ENCODE assay signal across 9 cellular contexts in genomic region chr1:166884040-166884642, GRCh38. TPM values are rescaled to one million over a fixed set of nuclear protein-coding genes. Genes with fewer than 3 reads are reported as not detected.
A peak's percentile ranks its signal among the peaks of the same experiment; 100 is the strongest.
DNase-seq lines count a peak whose midpoint lies in the region; ATAC-seq, FAIRE-seq and TF ChIP-seq lines count a peak whose summit lies in the region.
"Had no signal": no experiment of that assay in that cellular context is flagged by ENCODE, and none has a peak within 500 bp of the region (broad histone marks: within the 10 kb centered on the region; RNA-seq: fewer than 3 reads in every experiment).

No MANE protein-coding gene starts in this region.

- DNase-seq in BE2C (no peak), activated B cell treated with CpG ODN at 0.5 μM for 24 hours (peak; percentile 19), medulla oblongata (ENCODE audit: extremely low spot score) (peak; percentile 57), stomach (peak; percentile 54), RCC 7860 (ENCODE audit: low spot score) (no peak), NCI-H1436 treated with DMSO at 0.1 percent for 48 hours (lab: John Stamatoyannopoulos, UW) (no peak)
- DNase-seq in effector memory CD8-positive, alpha-beta T cell = peak in 2 of 3 experiments; percentile 7 to 10

- TF ChIP-seq POLR2A in stomach (IDR thresholded peaks at IDR 0.05) = no peak

- no peak for TF ChIP-seq EP300 in stomach (IDR thresholded peaks at IDR 0.05)

- no peaks in the 10 kb centered on the region for H3K36me3 Mint-ChIP-seq in activated B cell treated with CpG ODN at 0.5 μM for 24 hours (ENCODE audit: low read depth)
- H3K36me3 Mint-ChIP-seq in effector memory CD8-positive, alpha-beta T cell (ENCODE audit: insufficient read depth) = no peaks in the 10 kb centered on the region
- H3K36me3 Mint-ChIP-seq: activated naive CD8-positive, alpha-beta T cell had no signal

- H3K36me3 ChIP-seq in BE2C = no peaks in the 10 kb centered on the region
- no peaks in the 10 kb centered on the region for H3K36me3 ChIP-seq in stomach

- no peak overlapping the region for H3K27ac Mint-ChIP-seq in activated B cell treated with CpG ODN at 0.5 μM for 24 hours
- H3K27ac Mint-ChIP-seq in effector memory CD8-positive, alpha-beta T cell = no peak overlapping the region
- H3K27ac Mint-ChIP-seq: activated naive CD8-positive, alpha-beta T cell had no signal

- H3K9me3 Mint-ChIP-seq in activated B cell treated with CpG ODN at 0.5 μM for 24 hours = no peaks in the 10 kb centered on the region
- H3K9me3 Mint-ChIP-seq in effector memory CD8-positive, alpha-beta T cell = no peaks in the 10 kb centered on the region

- H3K9me3 ChIP-seq in BE2C (no peaks in the 10 kb centered on the region), stomach (no peaks in the 10 kb centered on the region)

- POLR2A ChIA-PET in activated B cell treated with CpG ODN at 0.5 μM for 24 hours (lab: Charles Lee) = interaction anchor here (0.8 kb wide), 1 partner anchor 8 kb away, joined by 3 read pairs; the partner anchor contains the start of gene TADA1

- no peak overlapping the region for H3K4me3 Mint-ChIP-seq in activated B cell treated with CpG ODN at 0.5 μM for 24 hours
- H3K4me3 Mint-ChIP-seq in effector memory CD8-positive, alpha-beta T cell = peak overlapping the region in 1 of 2 donors; percentile 50

- no peaks in the 10 kb centered on the region for H3K4me1 ChIP-seq in BE2C
- peaks cover 5 to 14% (median 10%) of the 10 kb centered on the region in 4 donors for H3K4me1 ChIP-seq in stomach

- no peak overlapping the region for H3K27ac ChIP-seq in stomach

- intact Hi-C loops in activated B cell treated with CpG ODN at 0.5 μM for 24 hours (cut with micrococcal nuclease) (loop anchor here (1.0 kb wide), 1 partner anchor 175 kb away; no protein-coding TSS in a partner anchor), stomach (cut with DNase I; ENCODE audit: low total_unique reads) (no loop called here)

- peaks cover 8% of the 10 kb centered on the region for H3K4me1 Mint-ChIP-seq in activated B cell treated with CpG ODN at 0.5 μM for 24 hours
- H3K4me1 Mint-ChIP-seq in effector memory CD8-positive, alpha-beta T cell (ENCODE audit: low read depth in 2 of 2) = peaks cover 13 to 16% of the 10 kb centered on the region in 2 donors

- no peaks in the 10 kb centered on the region; the same call in 1 of the 2 replicates for H3K27me3 ChIP-seq in BE2C
- peaks cover 0 to 27% (median 14%) of the 10 kb centered on the region in 3 donors for H3K27me3 ChIP-seq in stomach

- CTCF ChIA-PET in activated B cell treated with CpG ODN at 0.5 μM for 24 hours (lab: Charles Lee) = interaction anchor here (1.1 to 3.8 kb wide), 4 partner anchors 25 to 175 kb away, joined by 3 to 31 read pairs (median 4); no protein-coding TSS in a partner anchor

- H3K27me3 Mint-ChIP-seq in activated B cell treated with CpG ODN at 0.5 μM for 24 hours = peaks cover 22% of the 10 kb centered on the region
- peaks cover 23 to 30% of the 10 kb centered on the region in 2 donors for H3K27me3 Mint-ChIP-seq in effector memory CD8-positive, alpha-beta T cell

- no peak for FAIRE-seq in RCC 7860 (lab: Jason Lieb, UNC)

- no peak overlapping the region for H3K4me3 ChIP-seq in BE2C (ENCODE audit: low read depth, low read length)
- peak overlapping the region; percentile 22 to 34 (median 27) for H3K4me3 ChIP-seq in stomach

- 9 to 27% (median 11%) methylated on average over 24 to 44 of the region's 44 CpGs for WGBS in stomach, 5 donors

- ATAC-seq in HG02759 (IDR thresholded peaks at IDR 0.05; ENCODE audit: unreplicated experiment) (peak; percentile 70), activated B cell treated with CpG ODN at 0.5 μM for 24 hours (ENCODE audit: low read depth) (peak; percentile 69)
- peak; percentile 70 for ATAC-seq in effector memory CD8-positive, alpha-beta T cell (replicated peaks)

- TF ChIP-seq CTCF in BE2C (IDR thresholded peaks at IDR 0.05; ENCODE audit: low read depth, low read length) (peak; percentile 24; the same call in 1 of the 2 replicates), activated B cell treated with CpG ODN at 0.5 μM for 24 hours (IDR thresholded peaks at IDR 0.05) (no peak), stomach (IDR thresholded peaks at IDR 0.05) (peak in 5 of 7 experiments; percentile 9 to 54 (median 48))

RNA-seq across cellular contexts. Expression of gene TADA1, which starts 8.1 kb away (rescaled TPM):
- polyA plus RNA-seq in BE2C (2012; ENCODE audit: insufficient read depth, insufficient read length, low read depth) = 20.9 TPM
- total RNA-seq in activated B cell treated with CpG ODN at 0.5 μM for 24 hours (13.6 and 15.3 TPM in 2 replicates), stomach (10 to 100 TPM in 3 of 5 donors, 1 to 10 TPM in 2; 5.4 to 43.8 (median 13.0) TPM)
- polyA plus RNA-seq in stomach = 1 to 10 TPM; 6.7 to 7.6 (median 7.1) TPM

RNA-seq across cellular contexts. Expression of gene POGK, which starts 44.9 kb away (rescaled TPM):
- 36.2 TPM for polyA plus RNA-seq in BE2C (2012; ENCODE audit: insufficient read depth, insufficient read length, low read depth)
- total RNA-seq in activated B cell treated with CpG ODN at 0.5 μM for 24 hours (37.8 and 39.1 TPM in 2 replicates), stomach (10 to 100 TPM; 14.7 to 33.8 (median 22.2) TPM)
- 10 to 100 TPM in 1 of 3 donors, 1 to 10 TPM in 2; 8.1 to 10.7 (median 9.6) TPM for polyA plus RNA-seq in stomach

Comparison
In these comparisons a context has a peak if more than half of its experiments do, and no peak if none do; other contexts are left out.
1. DNase-seq: peak in activated B cell treated with CpG ODN at 0.5 μM for 24 hours (single experiment), effector memory CD8-positive, alpha-beta T cell (2 of 3), medulla oblongata (single experiment) and stomach (single experiment); none in BE2C (single experiment), RCC 7860 (single experiment) and NCI-H1436 treated with DMSO at 0.1 percent for 48 hours (single experiment).
2. Peak in every context shown above with its lines, with median percentiles within 50 percentile points of each other: ATAC-seq.